ENCODE assay signal across 1 cellular context in the genomic region with DNA sequence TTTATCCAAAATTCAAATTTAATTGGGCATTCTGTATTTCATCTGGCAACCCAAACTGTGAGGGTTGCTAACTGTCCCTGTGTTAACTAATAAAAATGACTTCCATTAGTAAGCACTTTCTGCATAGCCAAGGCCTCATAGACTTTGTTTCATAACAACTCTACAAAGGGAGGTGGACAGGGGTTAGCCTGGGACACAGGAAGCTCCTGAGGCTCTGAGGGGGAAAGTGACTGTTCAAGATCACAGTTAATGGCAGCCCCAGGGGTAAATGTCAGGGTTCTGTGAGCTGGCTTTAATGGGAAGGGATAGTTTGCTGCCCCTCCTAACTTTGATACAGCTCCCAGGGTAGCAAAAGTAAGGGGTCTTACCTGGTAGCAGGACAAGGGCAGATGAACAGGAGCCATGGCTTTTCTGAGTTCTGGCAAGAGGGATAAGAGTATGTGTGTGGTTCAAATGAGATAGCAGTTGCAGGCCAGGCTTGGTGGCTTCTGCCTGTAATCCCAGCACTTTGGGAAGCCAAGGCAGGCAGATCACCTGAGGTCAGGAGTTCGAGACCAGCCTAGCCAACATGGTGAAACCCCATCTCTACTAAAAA.
TF ChIP-seq lines count a peak whose summit lies in the region.

No MANE protein-coding gene starts in this region.

TF ChIP-seq in K562, 482 proteins besides CTCF, POLR2A, EP300 and RAD21 (continued from another document):
- TF ChIP-seq TSC22D4 (tag; IDR thresholded peaks at IDR 0.05) (no peak), ARID1B (IDR thresholded peaks at IDR 0.05) (peak; percentile 52; the same call in 1 of the 2 replicates), FOXM1 (IDR thresholded peaks at IDR 0.05; ENCODE audit: low read depth) (no peak), FOXM1 (CRISPR knock-in tag; IDR thresholded peaks at IDR 0.05; ENCODE audit: low read depth) (no peak), HDAC3 (IDR thresholded peaks at IDR 0.05; ENCODE audit: borderline replicate concordance, partially characterized antibody) (no peak), CBFA2T3 (IDR thresholded peaks at IDR 0.05) (peak; percentile 67), RBM15 (IDR thresholded peaks at IDR 0.05; ENCODE audit: insufficient read depth, low read length) (no peak), ZNF324 (CRISPR knock-in tag; IDR thresholded peaks at IDR 0.05) (no peak), CBFA2T2 (conservative IDR thresholded peaks at IDR 0.05) (peak; percentile 33; the same call in 1 of the 2 replicates), C11orf30 (IDR thresholded peaks at IDR 0.05; ENCODE audit: low read depth) (peak; percentile 52; the same call in 1 of the 2 replicates), FOXP4 (CRISPR knock-in tag; IDR thresholded peaks at IDR 0.05; ENCODE audit: borderline replicate concordance) (no peak), ZNF224 (CRISPR knock-in tag; IDR thresholded peaks at IDR 0.05) (no peak), ATF7 (IDR thresholded peaks at IDR 0.05) (no peak), ZNF263 (CRISPR knock-in tag; IDR thresholded peaks at IDR 0.05; ENCODE audit: borderline replicate concordance) (no peak), AFF1 (IDR thresholded peaks at IDR 0.05; ENCODE audit: low read depth in 1 of 2, partially characterized antibody in 2 of 2) (no peak), PBX2 (CRISPR knock-in tag; IDR thresholded peaks at IDR 0.05; ENCODE audit: low read depth) (no peak), PBX2 (tag; conservative IDR thresholded peaks at IDR 0.05; ENCODE audit: low read depth) (no peak), ZNF785 (CRISPR knock-in tag; IDR thresholded peaks at IDR 0.05) (no peak), NFRKB (IDR thresholded peaks at IDR 0.05; ENCODE audit: low read depth) (0 out of 2 replicates have a peak, but pooled peaks have one; percentile 53), ZBED1 (IDR thresholded peaks at IDR 0.05) (no peak), MAFK (IDR thresholded peaks at IDR 0.05; ENCODE audit: low read length) (no peak; the same call in 1 of the 2 replicates), ERF (CRISPR knock-in tag; IDR thresholded peaks at IDR 0.05) (no peak), ZNF140 (CRISPR knock-in tag; IDR thresholded peaks at IDR 0.05) (no peak), CBX8 (IDR thresholded peaks at IDR 0.05; ENCODE audit: borderline replicate concordance, extremely low read depth, low read depth, low read length, poor library complexity, severe bottlenecking) (no peak), PKNOX1 (IDR thresholded peaks at IDR 0.05) (no peak), XRCC5 (IDR thresholded peaks at IDR 0.05; ENCODE audit: low read depth, low read length) (no peak), BCL6 (CRISPR knock-in tag; IDR thresholded peaks at IDR 0.05) (no peak), ZNF316 (IDR thresholded peaks at IDR 0.05) (peak; percentile 78), BRD4 (IDR thresholded peaks at IDR 0.05) (no peak), HINFP (tag; conservative IDR thresholded peaks at IDR 0.05; ENCODE audit: low read depth) (no peak), RFX7 (CRISPR knock-in tag; IDR thresholded peaks at IDR 0.05) (no peak), NEUROD1 (IDR thresholded peaks at IDR 0.05; ENCODE audit: borderline replicate concordance, low read depth, low read length, partially characterized antibody) (no peak), TBP (optimal IDR thresholded peaks at IDR 0.05; ENCODE audit: low read depth, low read length) (no peak)
- TF ChIP-seq, protein P1, sequence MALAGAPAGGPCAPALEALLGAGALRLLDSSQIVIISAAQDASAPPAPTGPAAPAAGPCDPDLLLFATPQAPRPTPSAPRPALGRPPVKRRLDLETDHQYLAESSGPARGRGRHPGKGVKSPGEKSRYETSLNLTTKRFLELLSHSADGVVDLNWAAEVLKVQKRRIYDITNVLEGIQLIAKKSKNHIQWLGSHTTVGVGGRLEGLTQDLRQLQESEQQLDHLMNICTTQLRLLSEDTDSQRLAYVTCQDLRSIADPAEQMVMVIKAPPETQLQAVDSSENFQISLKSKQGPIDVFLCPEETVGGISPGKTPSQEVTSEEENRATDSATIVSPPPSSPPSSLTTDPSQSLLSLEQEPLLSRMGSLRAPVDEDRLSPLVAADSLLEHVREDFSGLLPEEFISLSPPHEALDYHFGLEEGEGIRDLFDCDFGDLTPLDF (CRISPR knock-in tag; IDR thresholded peaks at IDR 0.05), result no peak
- TF ChIP-seq, protein P2, sequence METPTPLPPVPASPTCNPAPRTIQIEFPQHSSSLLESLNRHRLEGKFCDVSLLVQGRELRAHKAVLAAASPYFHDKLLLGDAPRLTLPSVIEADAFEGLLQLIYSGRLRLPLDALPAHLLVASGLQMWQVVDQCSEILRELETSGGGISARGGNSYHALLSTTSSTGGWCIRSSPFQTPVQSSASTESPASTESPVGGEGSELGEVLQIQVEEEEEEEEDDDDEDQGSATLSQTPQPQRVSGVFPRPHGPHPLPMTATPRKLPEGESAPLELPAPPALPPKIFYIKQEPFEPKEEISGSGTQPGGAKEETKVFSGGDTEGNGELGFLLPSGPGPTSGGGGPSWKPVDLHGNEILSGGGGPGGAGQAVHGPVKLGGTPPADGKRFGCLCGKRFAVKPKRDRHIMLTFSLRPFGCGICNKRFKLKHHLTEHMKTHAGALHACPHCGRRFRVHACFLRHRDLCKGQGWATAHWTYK (CRISPR knock-in tag; IDR thresholded peaks at IDR 0.05), result no peak
- TF ChIP-seq, protein P3, sequence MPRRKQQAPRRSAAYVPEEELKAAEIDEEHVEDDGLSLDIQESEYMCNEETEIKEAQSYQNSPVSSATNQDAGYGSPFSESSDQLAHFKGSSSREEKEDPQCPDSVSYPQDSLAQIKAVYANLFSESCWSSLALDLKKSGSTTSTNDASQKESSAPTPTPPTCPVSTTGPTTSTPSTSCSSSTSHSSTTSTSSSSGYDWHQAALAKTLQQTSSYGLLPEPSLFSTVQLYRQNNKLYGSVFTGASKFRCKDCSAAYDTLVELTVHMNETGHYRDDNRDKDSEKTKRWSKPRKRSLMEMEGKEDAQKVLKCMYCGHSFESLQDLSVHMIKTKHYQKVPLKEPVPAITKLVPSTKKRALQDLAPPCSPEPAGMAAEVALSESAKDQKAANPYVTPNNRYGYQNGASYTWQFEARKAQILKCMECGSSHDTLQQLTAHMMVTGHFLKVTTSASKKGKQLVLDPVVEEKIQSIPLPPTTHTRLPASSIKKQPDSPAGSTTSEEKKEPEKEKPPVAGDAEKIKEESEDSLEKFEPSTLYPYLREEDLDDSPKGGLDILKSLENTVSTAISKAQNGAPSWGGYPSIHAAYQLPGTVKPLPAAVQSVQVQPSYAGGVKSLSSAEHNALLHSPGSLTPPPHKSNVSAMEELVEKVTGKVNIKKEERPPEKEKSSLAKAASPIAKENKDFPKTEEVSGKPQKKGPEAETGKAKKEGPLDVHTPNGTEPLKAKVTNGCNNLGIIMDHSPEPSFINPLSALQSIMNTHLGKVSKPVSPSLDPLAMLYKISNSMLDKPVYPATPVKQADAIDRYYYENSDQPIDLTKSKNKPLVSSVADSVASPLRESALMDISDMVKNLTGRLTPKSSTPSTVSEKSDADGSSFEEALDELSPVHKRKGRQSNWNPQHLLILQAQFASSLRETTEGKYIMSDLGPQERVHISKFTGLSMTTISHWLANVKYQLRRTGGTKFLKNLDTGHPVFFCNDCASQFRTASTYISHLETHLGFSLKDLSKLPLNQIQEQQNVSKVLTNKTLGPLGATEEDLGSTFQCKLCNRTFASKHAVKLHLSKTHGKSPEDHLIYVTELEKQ (CRISPR knock-in tag; IDR thresholded peaks at IDR 0.05), result no peak
- TF ChIP-seq, protein P4, sequence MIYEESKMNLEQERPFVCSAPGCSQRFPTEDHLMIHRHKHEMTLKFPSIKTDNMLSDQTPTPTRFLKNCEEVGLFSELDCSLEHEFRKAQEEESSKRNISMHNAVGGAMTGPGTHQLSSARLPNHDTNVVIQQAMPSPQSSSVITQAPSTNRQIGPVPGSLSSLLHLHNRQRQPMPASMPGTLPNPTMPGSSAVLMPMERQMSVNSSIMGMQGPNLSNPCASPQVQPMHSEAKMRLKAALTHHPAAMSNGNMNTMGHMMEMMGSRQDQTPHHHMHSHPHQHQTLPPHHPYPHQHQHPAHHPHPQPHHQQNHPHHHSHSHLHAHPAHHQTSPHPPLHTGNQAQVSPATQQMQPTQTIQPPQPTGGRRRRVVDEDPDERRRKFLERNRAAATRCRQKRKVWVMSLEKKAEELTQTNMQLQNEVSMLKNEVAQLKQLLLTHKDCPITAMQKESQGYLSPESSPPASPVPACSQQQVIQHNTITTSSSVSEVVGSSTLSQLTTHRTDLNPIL (CRISPR knock-in tag; IDR thresholded peaks at IDR 0.05), result no peak
